In the genomic region with DNA sequence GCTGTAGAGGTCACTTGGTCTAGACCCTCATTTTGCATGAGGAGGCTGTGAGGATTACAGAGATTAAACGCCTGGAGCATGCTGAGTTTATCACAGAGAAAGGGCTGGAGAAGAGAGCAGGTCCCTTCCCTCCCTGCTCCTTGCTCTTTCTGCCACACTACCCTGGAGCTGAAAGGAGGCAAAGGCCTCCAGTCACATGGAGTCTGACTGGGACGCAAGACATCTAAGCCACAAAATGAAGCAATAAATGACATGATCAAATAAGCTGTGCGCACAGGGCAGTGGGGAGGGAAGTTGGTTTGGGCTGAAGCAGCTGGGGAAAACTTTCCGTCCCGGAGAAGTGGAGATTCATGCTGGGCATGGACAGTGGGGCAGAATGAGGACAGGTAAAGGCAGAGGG, we compare ENCODE assay signal across 14 cellular contexts. TPM values are rescaled to one million over a fixed set of nuclear protein-coding genes. Genes with fewer than 3 reads are reported as not detected.
DNase-seq lines count a peak whose midpoint lies in the region; ATAC-seq and TF ChIP-seq lines count a peak whose summit lies in the region.
"Had no signal": no experiment of that assay in that cellular context is flagged by ENCODE, and none has a peak within 500 bp of the region (broad histone marks: within the 10 kb centered on the region; RNA-seq: fewer than 3 reads in every experiment).

No MANE protein-coding gene starts in this region.

- H3K27ac ChIP-seq in HEK293 (ENCODE audit: extremely low read depth, low read depth, low read length) = no peak overlapping the region
- H3K27ac ChIP-seq: gastrocnemius medialis, GM23248 had no signal

- POLR2A ChIA-PET in HEK293 (lab: Yijun Ruan, JAX) = interaction anchor here (1.4 to 2.7 kb wide), 2 partner anchors 15 to 31 kb away, joined by 4 to 11 read pairs; no protein-coding TSS in a partner anchor

- CTCF ChIA-PET in HEK293 (lab: Yijun Ruan, JAX) = interaction anchor here (1.6 kb wide), 1 partner anchor 36 kb away, joined by 3 read pairs; no protein-coding TSS in a partner anchor

- H3K36me3 ChIP-seq in HEK293 (ENCODE audit: control insufficient read depth in 2 of 2, insufficient read depth in 1 of 2, low read length in 2 of 2) = no peaks in the 10 kb centered on the region
- H3K36me3 ChIP-seq: gastrocnemius medialis had no signal

- H3K4me3 ChIP-seq in HEK293 (ENCODE audit: low read depth, low read length) = no peak overlapping the region
- H3K4me3 ChIP-seq: gastrocnemius medialis, GM23248 had no signal

- peak; percentile 52 for DNase-seq in NOMO-1 treated with dmso at 0.1 percent for 144 hours (lab: John Stamatoyannopoulos, UW; ENCODE audit: unreplicated experiment)
- DNase-seq in cardiac septum (ENCODE audit: low spot score) = peak; percentile 78
- no peak for DNase-seq in sciatic nerve (ENCODE audit: low spot score)
- no peak for DNase-seq in NCI-H1092 treated with DMSO at 0.1 percent for 48 hours (lab: John Stamatoyannopoulos, UW)
- DNase-seq: effector memory CD4-positive, alpha-beta T cell; gastrocnemius medialis; GM23248; NCI-H2081 treated with DMSO at 0.1 percent for 48 hours; stimulated activated CD4-positive, alpha-beta T cell treated with anti-CD3 and anti-CD28 coated beads, Interleukin-4, amount 100 ng/mL, for 4 hours; T-helper 9 cell had no signal

- peaks cover 75% of the 10 kb centered on the region for H3K4me1 ChIP-seq in HEK293 (ENCODE audit: control insufficient read depth, insufficient read depth, low read length)

- no peaks in the 10 kb centered on the region for H3K9me3 ChIP-seq in HEK293 (ENCODE audit: control insufficient read depth, insufficient read depth, low read depth, low read length)
- H3K9me3 ChIP-seq: gastrocnemius medialis had no signal

- no peak for TF ChIP-seq CTCF in HEK293 (tag by site-specific recombination; IDR thresholded peaks at IDR 0.05)

- intact Hi-C loops in cardiac septum (cut with DNase I) = no loop called here
- intact Hi-C loops in sciatic nerve (cut with DNase I) = no loop called here

- ATAC-seq in sciatic nerve (peak; percentile 9), GM21529 (IDR thresholded peaks at IDR 0.05; ENCODE audit: unreplicated experiment) (no peak), HG03025 (IDR thresholded peaks at IDR 0.05; ENCODE audit: low FRiP score, unreplicated experiment) (no peak)
- ATAC-seq: gastrocnemius medialis had no signal

TF ChIP-seq in HEK293, 187 proteins besides CTCF, POLR2A, EP300 and RAD21:
- TF ChIP-seq KLF17 (tag by site-specific recombination; IDR thresholded peaks at IDR 0.05) = no peak
- 0 out of 2 replicates have a peak, but pooled peaks have one; percentile 51 for TF ChIP-seq ZNF366 (tag by site-specific recombination; conservative IDR thresholded peaks at IDR 0.05)
- TF ChIP-seq ZBTB17 (tag by site-specific recombination; IDR thresholded peaks at IDR 0.05) = peak; percentile 56
- no peak for TF ChIP-seq ZNF10 (tag by site-specific recombination; IDR thresholded peaks at IDR 0.05)
- no peak for TF ChIP-seq ZNF747 (tag by site-specific recombination; IDR thresholded peaks at IDR 0.05)
- no peak for TF ChIP-seq ZNF623 (tag by site-specific recombination; IDR thresholded peaks at IDR 0.05)
- TF ChIP-seq MYNN (tag by site-specific recombination; IDR thresholded peaks at IDR 0.05; ENCODE audit: borderline replicate concordance) = no peak
- TF ChIP-seq ZNF600 (tag by site-specific recombination; IDR thresholded peaks at IDR 0.05) = peak; percentile 86
- no peak for TF ChIP-seq ZNF114 (tag by site-specific recombination; IDR thresholded peaks at IDR 0.05)
- TF ChIP-seq ZNF555 (tag by site-specific recombination; conservative IDR thresholded peaks at IDR 0.05) = no peak
- TF ChIP-seq, protein P1, sequence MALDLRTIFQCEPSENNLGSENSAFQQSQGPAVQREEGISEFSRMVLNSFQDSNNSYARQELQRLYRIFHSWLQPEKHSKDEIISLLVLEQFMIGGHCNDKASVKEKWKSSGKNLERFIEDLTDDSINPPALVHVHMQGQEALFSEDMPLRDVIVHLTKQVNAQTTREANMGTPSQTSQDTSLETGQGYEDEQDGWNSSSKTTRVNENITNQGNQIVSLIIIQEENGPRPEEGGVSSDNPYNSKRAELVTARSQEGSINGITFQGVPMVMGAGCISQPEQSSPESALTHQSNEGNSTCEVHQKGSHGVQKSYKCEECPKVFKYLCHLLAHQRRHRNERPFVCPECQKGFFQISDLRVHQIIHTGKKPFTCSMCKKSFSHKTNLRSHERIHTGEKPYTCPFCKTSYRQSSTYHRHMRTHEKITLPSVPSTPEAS (tag by site-specific recombination; IDR thresholded peaks at IDR 0.05) = no peak
- TF ChIP-seq SP7 (tag by site-specific recombination; IDR thresholded peaks at IDR 0.05) = 0 out of 2 replicates have a peak, but pooled peaks have one; percentile 21
- no peak for TF ChIP-seq ZBTB8A (tag by site-specific recombination; IDR thresholded peaks at IDR 0.05)
- peak; percentile 57; the same call in 1 of the 2 replicates for TF ChIP-seq ZBTB6 (tag by site-specific recombination; IDR thresholded peaks at IDR 0.05)
- peak; percentile 32 for TF ChIP-seq PRDM10 (tag by site-specific recombination; IDR thresholded peaks at IDR 0.05)
- no peak for TF ChIP-seq ZNF433 (tag by site-specific recombination; IDR thresholded peaks at IDR 0.05; ENCODE audit: low read depth)
- TF ChIP-seq ZNF768 (tag by site-specific recombination; IDR thresholded peaks at IDR 0.05) = no peak

RNA-seq across cellular contexts. Expression of gene ATXN1, which starts 33.3 kb away (rescaled TPM):
- total RNA-seq in cardiac septum (40.2 TPM), sciatic nerve (70.0 TPM)
- total RNA-seq: OCI-LY7 had no signal

Comparison
In these comparisons a context has a peak if more than half of its experiments do, and no peak if none do; other contexts are left out.
1. DNase-seq: peak in NOMO-1 treated with dmso at 0.1 percent for 144 hours (single experiment) and cardiac septum (single experiment); none in sciatic nerve (single experiment) and NCI-H1092 treated with DMSO at 0.1 percent for 48 hours (single experiment).